In genomic region chr12:46970636-46971035, GRCh38 we compare ENCODE assay signal across 20 cellular contexts.
"Had no signal": no experiment of that assay in that cellular context is flagged by ENCODE, and none has a peak within 500 bp of the region (broad histone marks: within the 10 kb centered on the region; RNA-seq: fewer than 3 reads in every experiment).

No MANE protein-coding gene starts in this region.

- H3K4me3 ChIP-seq: MG63 had no signal

- H3K36me3 ChIP-seq: MG63 had no signal

- H3K27me3 ChIP-seq: MG63 had no signal

- DNase-seq: Karpas-422, KG1, MG63, NCI-H1092, NCI-H1105 treated with DMSO at 0.1 percent for 48 hours, NCI-H1417 treated with DMSO at 0.1 percent for 48 hours, NCI-H146, NCI-H1694 treated with DMSO at 0.1 percent for 48 hours, NCI-H1930, NCI-H2081, NCI-H2107, NCI-H226, NCI-H446, NCI-H510A, NCI-H524 treated with DMSO at 0.1 percent for 48 hours, NCI-H69, NCI-H774, Right ventricle myocardium superior, RPMI8226, SIG-M5 had no signal

- H3K9me3 ChIP-seq: MG63 had no signal
